8 cellular contexts compared by ENCODE assay signal in the genomic region with DNA sequence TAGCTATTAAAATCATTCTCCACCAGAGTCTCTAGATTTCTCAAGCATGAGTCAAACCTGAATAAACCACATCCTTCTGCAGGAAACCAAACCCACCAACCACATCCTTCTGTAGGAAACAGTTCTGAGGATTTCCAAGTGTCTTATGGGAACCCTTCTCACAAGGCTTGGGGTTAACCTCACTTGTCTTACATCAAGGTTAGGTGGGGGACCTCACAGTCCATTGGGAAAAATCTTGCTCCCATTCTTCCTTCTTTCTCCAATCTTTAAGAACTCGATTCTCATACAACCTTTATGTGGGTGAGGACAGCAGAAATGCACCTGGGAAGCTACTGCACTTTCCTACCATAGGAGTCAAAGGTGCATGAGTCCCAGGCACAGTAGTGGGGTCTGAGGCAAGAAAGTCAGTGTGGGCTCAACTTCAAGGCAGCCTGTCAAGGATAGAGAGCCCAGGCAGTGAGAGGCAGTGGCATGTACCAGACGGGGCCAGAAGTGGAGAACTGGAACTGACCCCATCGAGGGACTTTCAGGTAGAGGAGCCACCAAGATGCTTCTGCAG.
DNase-seq lines count a peak whose midpoint lies in the region; ATAC-seq and TF ChIP-seq lines count a peak whose summit lies in the region.
"Had no signal": no experiment of that assay in that cellular context is flagged by ENCODE, and none has a peak within 500 bp of the region (broad histone marks: within the 10 kb centered on the region; RNA-seq: fewer than 3 reads in every experiment).

No MANE protein-coding gene starts in this region.

- intact Hi-C loops in CD14-positive monocyte (cut with micrococcal nuclease): no loop called here

- WGBS in smooth muscle cell (ENCODE audit: low lambda C conversion rate): 76% methylated on average over 3 of the region's 3 CpGs

- no peak overlapping the region for H3K9ac ChIP-seq in smooth muscle cell (ENCODE audit: low read depth)

- H3K27ac ChIP-seq in smooth muscle cell (ENCODE audit: low read depth): peak overlapping the region; percentile 50

- H3K79me2 ChIP-seq in smooth muscle cell (ENCODE audit: low read depth): no peaks in the 10 kb centered on the region

- ATAC-seq in GM18873 (IDR thresholded peaks at IDR 0.05; ENCODE audit: low FRiP score, unreplicated experiment) (peak; percentile 98), HG02943 (IDR thresholded peaks at IDR 0.05; ENCODE audit: low read depth, unreplicated experiment) (peak; percentile 95)

- H3K36me3 ChIP-seq in smooth muscle cell (ENCODE audit: low read depth): no peaks in the 10 kb centered on the region

- DNase-seq in SIG-M5 treated with dmso at 0.1 percent for 504 hours (lab: John Stamatoyannopoulos, UW; ENCODE audit: unreplicated experiment): peak; percentile 79
- DNase-seq in astrocyte of the cerebellum (ENCODE audit: low read depth): peak; percentile 84
- DNase-seq in smooth muscle cell (lab: John Stamatoyannopoulos, UW; ENCODE audit: unreplicated experiment): no peak
- no peak for DNase-seq in CD14-positive monocyte (ENCODE audit: low spot score)
- no peak for DNase-seq in iPS-NIHi11 (ENCODE audit: low spot score)

- no peaks in the 10 kb centered on the region for H3K4me1 ChIP-seq in smooth muscle cell (ENCODE audit: low read depth)

- H3K9me3 Mint-ChIP-seq in CD14-positive monocyte: peaks cover 0 to 14% (median 2%) of the 10 kb centered on the region in 7 donors
- H3K9me3 Mint-ChIP-seq: dendritic cell treated with granulocyte-macrophage colony-stimulating factor and Interleukin-4, amounts not matched to agents 40 ng/mL and 50 ng/mL, for 4 days had no signal

- TF ChIP-seq CTCF in astrocyte of the cerebellum (IDR thresholded peaks at IDR 0.05; ENCODE audit: low read depth, low read length, missing control alignments) (no peak), smooth muscle cell (IDR thresholded peaks at IDR 0.05; ENCODE audit: borderline replicate concordance, insufficient read depth, poor library complexity, severe bottlenecking) (no peak), CD14-positive monocyte (IDR thresholded peaks at IDR 0.05) (no peak)

- peak overlapping the region in 1 of 2 donors; percentile 73 for H3K4me3 Mint-ChIP-seq in CD14-positive monocyte
- H3K4me3 Mint-ChIP-seq: dendritic cell treated with granulocyte-macrophage colony-stimulating factor and Interleukin-4, amounts not matched to agents 40 ng/mL and 50 ng/mL, for 4 days had no signal

- no peaks in the 10 kb centered on the region for H3K9me3 ChIP-seq in smooth muscle cell (replicated peaks; ENCODE audit: low read depth)

- no peaks in the 10 kb centered on the region for H4K20me1 ChIP-seq in smooth muscle cell (ENCODE audit: low read depth)

- peak overlapping the region in 3 of 7 donors; percentile 0 to 30 (median 2) for H3K27ac Mint-ChIP-seq in CD14-positive monocyte
- H3K27ac Mint-ChIP-seq: dendritic cell treated with granulocyte-macrophage colony-stimulating factor and Interleukin-4, amounts not matched to agents 40 ng/mL and 50 ng/mL, for 4 days had no signal

- peaks cover 25 to 41% (median 41%) of the 10 kb centered on the region in 3 donors for H3K27me3 Mint-ChIP-seq in CD14-positive monocyte (ENCODE audit: low read depth in 3 of 3)

- in situ Hi-C loops in astrocyte of the cerebellum (cut with HindIII; ENCODE audit: low sequenced_read_pairs): no loop called here

- H3K27me3 ChIP-seq in smooth muscle cell (ENCODE audit: low read depth): no peaks in the 10 kb centered on the region

- no peak overlapping the region for H3K4me3 ChIP-seq in astrocyte of the cerebellum (ENCODE audit: low read depth, low read length)
- no peak overlapping the region for H3K4me3 ChIP-seq in smooth muscle cell

- H3K36me3 Mint-ChIP-seq in CD14-positive monocyte: peaks cover 2 to 4% of the 10 kb centered on the region in 2 donors

- H3K4me1 Mint-ChIP-seq in CD14-positive monocyte: peaks cover 70% of the 10 kb centered on the region

- peak overlapping the region; percentile 70 for H3K4me2 ChIP-seq in smooth muscle cell

- no peak overlapping the region for H2AFZ ChIP-seq in smooth muscle cell (ENCODE audit: low read depth)

- H3F3A ChIP-seq in smooth muscle cell (ENCODE audit: low read depth): peaks cover 3% of the 10 kb centered on the region

Comparison
In these comparisons a context has a peak if more than half of its experiments do, and no peak if none do; other contexts are left out.
1. DNase-seq: peak in SIG-M5 treated with dmso at 0.1 percent for 504 hours (single experiment) and astrocyte of the cerebellum (single experiment); none in smooth muscle cell (single experiment), CD14-positive monocyte (single experiment) and iPS-NIHi11 (single experiment).